ENCODE assay signal across 17 cellular contexts in the genomic region with DNA sequence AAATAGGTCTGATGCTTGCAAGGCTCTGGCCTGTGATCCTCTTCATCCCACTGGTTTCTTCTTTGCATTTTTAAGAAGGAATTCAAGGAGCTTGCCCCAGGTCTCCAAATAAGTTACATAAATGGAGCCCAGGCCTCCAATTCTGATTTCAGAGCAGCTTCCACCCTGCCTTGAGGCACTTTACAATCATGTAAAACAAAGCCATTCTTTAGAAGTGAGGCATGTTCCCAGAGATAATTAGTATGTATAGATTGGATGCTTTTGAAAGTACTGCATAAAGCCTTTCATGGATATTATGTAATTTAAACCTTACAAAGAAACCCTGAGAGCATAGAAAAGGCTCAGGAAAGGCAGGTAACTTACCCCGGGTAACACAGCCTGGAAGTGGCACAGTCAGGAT.
"Had no signal": no experiment of that assay in that cellular context is flagged by ENCODE, and none has a peak within 500 bp of the region (broad histone marks: within the 10 kb centered on the region; RNA-seq: fewer than 3 reads in every experiment).

No MANE protein-coding gene starts in this region.

- H3K4me1 ChIP-seq: colonic mucosa, parathyroid adenoma had no signal

- DNase-seq: activated CD4-positive, alpha-beta T cell treated with anti-CD3 and anti-CD28 coated beads, Interleukin-2, amount 50 U/mL, for 48 hours; activated naive CD4-positive, alpha-beta T cell treated with anti-CD3 and anti-CD28 coated beads for 36 hours; activated naive CD8-positive, alpha-beta T cell treated with anti-CD3 and anti-CD28 coated beads, Interleukin-2, amount 50 U/mL, for 24 hours; caudate nucleus; effector CD4-positive, alpha-beta T cell; mammary epithelial cell; naive thymus-derived CD4-positive, alpha-beta T cell; SK-N-SH; stimulated activated CD4-positive, alpha-beta T cell treated with anti-CD3 and anti-CD28 coated beads, Interleukin-12 subunit alpha, Interleukin-12 subunit beta, amount 100 ng/mL, for 4 hours; stimulated activated CD4-positive, alpha-beta T cell treated with anti-CD3 and anti-CD28 coated beads, Interleukin-2, amount 100 ng/mL, for 24 hours; T1000 had no signal

- ATAC-seq: activated naive CD8-positive, alpha-beta T cell treated with anti-CD3 and anti-CD28 coated beads, Interleukin-2, amount 50 U/mL, for 24 hours; activated T-helper 17 cell treated with anti-CD3 and anti-CD28 coated beads, Interleukin-2, amount 50 U/mL, for 72 hours; T-cell had no signal

- H3K4me3 ChIP-seq: colonic mucosa had no signal

- H3K27ac Mint-ChIP-seq: activated naive CD4-positive, alpha-beta T cell treated with anti-CD3 and anti-CD28 coated beads for 36 hours; activated naive CD8-positive, alpha-beta T cell treated with anti-CD3 and anti-CD28 coated beads, Interleukin-2, amount 50 U/mL, for 24 hours; activated T-helper 17 cell treated with anti-CD3 and anti-CD28 coated beads, Interleukin-2, amount 50 U/mL, for 72 hours; naive thymus-derived CD4-positive, alpha-beta T cell; T-cell; type B pancreatic cell had no signal

- H3K4me1 Mint-ChIP-seq: activated T-helper 17 cell treated with anti-CD3 and anti-CD28 coated beads, Interleukin-2, amount 50 U/mL, for 72 hours; naive thymus-derived CD4-positive, alpha-beta T cell; T-cell had no signal

- H3K27ac ChIP-seq: colonic mucosa, parathyroid adenoma had no signal

- H3K4me3 Mint-ChIP-seq: activated naive CD4-positive, alpha-beta T cell treated with anti-CD3 and anti-CD28 coated beads for 36 hours; activated naive CD8-positive, alpha-beta T cell treated with anti-CD3 and anti-CD28 coated beads, Interleukin-2, amount 50 U/mL, for 24 hours; activated T-helper 17 cell treated with anti-CD3 and anti-CD28 coated beads, Interleukin-2, amount 50 U/mL, for 72 hours; naive thymus-derived CD4-positive, alpha-beta T cell; T-cell; type B pancreatic cell had no signal

- H3K36me3 ChIP-seq: colonic mucosa, heart right ventricle had no signal

- H3K27me3 ChIP-seq: colonic mucosa had no signal

- H3K9me3 ChIP-seq: colonic mucosa, SK-N-SH had no signal

- H3K9me3 Mint-ChIP-seq: activated naive CD4-positive, alpha-beta T cell treated with anti-CD3 and anti-CD28 coated beads for 36 hours; activated naive CD8-positive, alpha-beta T cell treated with anti-CD3 and anti-CD28 coated beads, Interleukin-2, amount 50 U/mL, for 24 hours; activated T-helper 17 cell treated with anti-CD3 and anti-CD28 coated beads, Interleukin-2, amount 50 U/mL, for 72 hours had no signal

- H3K36me3 Mint-ChIP-seq: naive thymus-derived CD4-positive, alpha-beta T cell; T-cell; type B pancreatic cell had no signal
